Comparison of ENCODE assay signal across 18 cellular contexts in genomic region chr6:34961082-34961481, GRCh38.
DNase-seq lines count a peak whose midpoint lies in the region; ATAC-seq and TF ChIP-seq lines count a peak whose summit lies in the region.
"Had no signal": no experiment of that assay in that cellular context is flagged by ENCODE, and none has a peak within 500 bp of the region (broad histone marks: within the 10 kb centered on the region; RNA-seq: fewer than 3 reads in every experiment).

No MANE protein-coding gene starts in this region.

- 45 to 68% (median 50%) methylated on average over 2 of the region's 2 CpGs for whole genome bisulfite sequencing in heart left ventricle, 4 donors

- intact Hi-C loops in heart left ventricle (cut with DNase I) (loop anchor here in 4 of 10 donors (5.0 to 10.0 kb wide), 3 partner anchors 56 to 74 kb away; partner anchors contain the start of genes ANKS1A (in 2 of the 4) and TAF11 (in 2 of the 4)), left cardiac atrium (cut with DNase I) (no loop called here), dorsolateral prefrontal cortex (cut with DNase I) (no loop called here)
- intact Hi-C loops in naive thymus-derived CD4-positive, alpha-beta T cell (cut with micrococcal nuclease), result no loop called here

- TF ChIP-seq POLR2A in heart left ventricle (IDR thresholded peaks at IDR 0.05), result no peak

- H3K9ac ChIP-seq in subcutaneous abdominal adipose tissue (ENCODE audit: low read length in 5 of 5), result no peak overlapping the region

- H3K4me1 ChIP-seq in heart left ventricle, result peaks cover 0 to 78% (median 64%) of the 10 kb centered on the region in 12 donors
- H3K4me1 ChIP-seq in naive thymus-derived CD4-positive, alpha-beta T cell (ENCODE audit: control insufficient read depth in 2 of 2, insufficient read depth in 2 of 2, low read length in 2 of 2), result peaks cover 0 to 18% of the 10 kb centered on the region in 2 donors
- H3K4me1 ChIP-seq in subcutaneous abdominal adipose tissue (ENCODE audit: control insufficient read depth in 5 of 5, insufficient read depth in 5 of 5, low read length in 5 of 5), result peaks cover 3 to 68% (median 46%) of the 10 kb centered on the region in 5 donors
- H3K4me1 ChIP-seq: Caco-2 had no signal

- H3K27me3 ChIP-seq in heart left ventricle (no peaks in the 10 kb centered on the region), dorsolateral prefrontal cortex (no peaks in the 10 kb centered on the region), subcutaneous abdominal adipose tissue (ENCODE audit: control insufficient read depth in 5 of 5, insufficient read depth in 4 of 5, low read length in 5 of 5) (no peaks in the 10 kb centered on the region)
- H3K27me3 ChIP-seq in naive thymus-derived CD4-positive, alpha-beta T cell (ENCODE audit: control insufficient read depth in 2 of 2, insufficient read depth in 2 of 2, low read length in 2 of 2), result no peaks in the 10 kb centered on the region

- DNase-seq in heart left ventricle, result no peak
- no peak for DNase-seq in left cardiac atrium
- no peak for DNase-seq in dorsolateral prefrontal cortex
- DNase-seq in naive thymus-derived CD4-positive, alpha-beta T cell, result peak in 2 of 9 donors; percentile 4 to 8
- no peak for DNase-seq in NCI-H1092 treated with DMSO at 0.1 percent for 48 hours (lab: John Stamatoyannopoulos, UW)
- no peak for DNase-seq in cerebellar cortex (ENCODE audit: low spot score)
- DNase-seq: Caco-2; GOT3; KG1; NCI-H1092; NCI-H1694 treated with DMSO at 0.1 percent for 48 hours; NCI-H345; NCI-H69; NK-92 treated with Interleukin-12 subunit alpha and Interleukin-12 subunit beta, amount 100 ng/mL, for 24 hours; PC-3 had no signal

- H3K27ac ChIP-seq in heart left ventricle (peak overlapping the region; percentile 17 to 81 (median 57)), dorsolateral prefrontal cortex (peak overlapping the region in 39 of 59 donors; percentile 0 to 71 (median 33)), subcutaneous abdominal adipose tissue (ENCODE audit: low read depth, low read length) (peak overlapping the region; percentile 52)
- H3K27ac ChIP-seq in naive thymus-derived CD4-positive, alpha-beta T cell (ENCODE audit: low read depth, low read length), result peak overlapping the region; percentile 22

- ATAC-seq in heart left ventricle (peak in 2 of 4 donors; percentile 42 to 70), left cardiac atrium (no peak), HG02981 (IDR thresholded peaks at IDR 0.05; ENCODE audit: unreplicated experiment) (no peak)
- ATAC-seq in naive thymus-derived CD4-positive, alpha-beta T cell, result no peak
- ATAC-seq: PC-3 had no signal

- H3K27me3 Mint-ChIP-seq in naive thymus-derived CD4-positive, alpha-beta T cell, result peaks cover 0 to 2% (median 0%) of the 10 kb centered on the region in 5 donors

- CTCF ChIA-PET in naive thymus-derived CD4-positive, alpha-beta T cell (lab: Charles Lee), result no interaction called here

- peak overlapping the region in 7 of 9 donors; percentile 10 to 82 (median 32) for H3K27ac Mint-ChIP-seq in naive thymus-derived CD4-positive, alpha-beta T cell

- peaks cover 0 to 6% (median 0%) of the 10 kb centered on the region in 12 donors for H3K9me3 ChIP-seq in heart left ventricle
- H3K9me3 ChIP-seq in naive thymus-derived CD4-positive, alpha-beta T cell (ENCODE audit: control insufficient read depth in 2 of 3, low read length in 3 of 3), result no peaks in the 10 kb centered on the region
- H3K9me3 ChIP-seq in subcutaneous abdominal adipose tissue (ENCODE audit: control insufficient read depth in 5 of 5, low read length in 5 of 5), result no peaks in the 10 kb centered on the region
- H3K9me3 ChIP-seq: Caco-2 had no signal

- H3K4me1 Mint-ChIP-seq in naive thymus-derived CD4-positive, alpha-beta T cell, result peaks cover 5 to 13% (median 10%) of the 10 kb centered on the region in 7 donors

- H3K4me3 ChIP-seq in heart left ventricle (no peak overlapping the region), dorsolateral prefrontal cortex (no peak overlapping the region), subcutaneous abdominal adipose tissue (ENCODE audit: low read depth in 1 of 5, low read length in 5 of 5) (no peak overlapping the region)
- no peak overlapping the region for H3K4me3 ChIP-seq in naive thymus-derived CD4-positive, alpha-beta T cell (ENCODE audit: low read length)

- no peaks in the 10 kb centered on the region for H3K9me3 Mint-ChIP-seq in naive thymus-derived CD4-positive, alpha-beta T cell
- H3K9me3 Mint-ChIP-seq: CD14-positive monocyte had no signal

- TF ChIP-seq CTCF in heart left ventricle (IDR thresholded peaks at IDR 0.05), result no peak
- no peak for TF ChIP-seq CTCF in dorsolateral prefrontal cortex (IDR thresholded peaks at IDR 0.05 in 54 of 56, conservative IDR thresholded peaks at IDR 0.05 in 2 of 56; ENCODE audit: low read depth in 1 of 56, partially characterized antibody in 56 of 56)

- peak overlapping the region in 5 of 10 donors; percentile 13 to 67 (median 48) for H3K4me3 Mint-ChIP-seq in naive thymus-derived CD4-positive, alpha-beta T cell
- H3K4me3 Mint-ChIP-seq: CD14-positive monocyte had no signal

- H3K36me3 ChIP-seq in heart left ventricle, result no peaks in the 10 kb centered on the region
- H3K36me3 ChIP-seq in naive thymus-derived CD4-positive, alpha-beta T cell (ENCODE audit: control insufficient read depth in 2 of 3, insufficient read depth in 3 of 3, low read length in 3 of 3), result no peaks in the 10 kb centered on the region
- H3K36me3 ChIP-seq in subcutaneous abdominal adipose tissue (ENCODE audit: control insufficient read depth in 5 of 5, insufficient read depth in 5 of 5, low read length in 5 of 5), result no peaks in the 10 kb centered on the region

- POLR2A ChIA-PET in naive thymus-derived CD4-positive, alpha-beta T cell (lab: Charles Lee), result interaction anchor here (0.9 to 1.9 kb wide), 2 partner anchors 26 to 72 kb away, joined by 4 to 6 read pairs; partner anchors contain the start of gene ANKS1A

- H3K36me3 Mint-ChIP-seq in naive thymus-derived CD4-positive, alpha-beta T cell, result peaks cover 0 to 9% (median 0%) of the 10 kb centered on the region in 5 donors
